In the genomic region with DNA sequence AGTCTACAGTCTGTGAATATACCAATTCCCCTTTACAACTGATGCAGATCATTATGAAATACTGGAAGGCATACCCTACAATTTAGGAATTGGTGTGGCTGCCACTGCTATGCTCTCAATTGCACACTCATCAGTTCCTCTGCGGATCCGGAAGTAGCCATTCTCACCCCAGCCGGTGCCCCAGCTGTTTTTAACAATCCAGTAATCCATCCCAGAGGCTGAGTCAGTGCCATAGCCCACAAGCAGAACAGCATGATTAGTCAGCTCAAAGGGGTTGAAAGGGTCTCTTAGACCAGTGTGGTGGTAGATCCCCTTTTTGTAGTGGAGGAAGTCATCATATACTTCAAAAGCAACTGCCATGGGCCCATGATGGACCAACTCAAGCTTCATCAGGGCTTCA, we compare ENCODE assay signal across 1 cellular context.
TF ChIP-seq lines count a peak whose summit lies in the region.

No MANE protein-coding gene starts in this region.

TF ChIP-seq in SK-N-SH treated with all-trans-retinoic acid at 6 μM for 48 hours, 23 proteins besides CTCF, POLR2A, EP300 and RAD21 (continued from another document):
- TF ChIP-seq, protein P1, sequence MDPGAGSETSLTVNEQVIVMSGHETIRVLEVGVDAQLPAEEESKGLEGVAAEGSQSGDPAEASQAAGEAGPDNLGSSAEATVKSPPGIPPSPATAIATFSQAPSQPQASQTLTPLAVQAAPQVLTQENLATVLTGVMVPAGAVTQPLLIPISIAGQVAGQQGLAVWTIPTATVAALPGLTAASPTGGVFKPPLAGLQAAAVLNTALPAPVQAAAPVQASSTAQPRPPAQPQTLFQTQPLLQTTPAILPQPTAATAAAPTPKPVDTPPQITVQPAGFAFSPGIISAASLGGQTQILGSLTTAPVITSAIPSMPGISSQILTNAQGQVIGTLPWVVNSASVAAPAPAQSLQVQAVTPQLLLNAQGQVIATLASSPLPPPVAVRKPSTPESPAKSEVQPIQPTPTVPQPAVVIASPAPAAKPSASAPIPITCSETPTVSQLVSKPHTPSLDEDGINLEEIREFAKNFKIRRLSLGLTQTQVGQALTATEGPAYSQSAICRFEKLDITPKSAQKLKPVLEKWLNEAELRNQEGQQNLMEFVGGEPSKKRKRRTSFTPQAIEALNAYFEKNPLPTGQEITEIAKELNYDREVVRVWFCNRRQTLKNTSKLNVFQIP (CRISPR knock-in tag; IDR thresholded peaks at IDR 0.05; ENCODE audit: borderline replicate concordance, low read depth) = no peak
- TF ChIP-seq SNAI2 (CRISPR knock-in tag; IDR thresholded peaks at IDR 0.05) = no peak
- no peak for TF ChIP-seq RARB (CRISPR knock-in tag; IDR thresholded peaks at IDR 0.05)
- TF ChIP-seq ARNTL (CRISPR knock-in tag; IDR thresholded peaks at IDR 0.05; ENCODE audit: borderline replicate concordance, low read depth) = no peak
- TF ChIP-seq, protein P2, sequence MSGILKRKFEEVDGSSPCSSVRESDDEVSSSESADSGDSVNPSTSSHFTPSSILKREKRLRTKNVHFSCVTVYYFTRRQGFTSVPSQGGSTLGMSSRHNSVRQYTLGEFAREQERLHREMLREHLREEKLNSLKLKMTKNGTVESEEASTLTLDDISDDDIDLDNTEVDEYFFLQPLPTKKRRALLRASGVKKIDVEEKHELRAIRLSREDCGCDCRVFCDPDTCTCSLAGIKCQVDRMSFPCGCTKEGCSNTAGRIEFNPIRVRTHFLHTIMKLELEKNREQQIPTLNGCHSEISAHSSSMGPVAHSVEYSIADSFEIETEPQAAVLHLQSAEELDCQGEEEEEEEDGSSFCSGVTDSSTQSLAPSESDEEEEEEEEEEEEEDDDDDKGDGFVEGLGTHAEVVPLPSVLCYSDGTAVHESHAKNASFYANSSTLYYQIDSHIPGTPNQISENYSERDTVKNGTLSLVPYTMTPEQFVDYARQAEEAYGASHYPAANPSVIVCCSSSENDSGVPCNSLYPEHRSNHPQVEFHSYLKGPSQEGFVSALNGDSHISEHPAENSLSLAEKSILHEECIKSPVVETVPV (CRISPR knock-in tag; IDR thresholded peaks at IDR 0.05) = no peak
- no peak for TF ChIP-seq ZNF70 (CRISPR knock-in tag; IDR thresholded peaks at IDR 0.05)
- TF ChIP-seq, protein P3, sequence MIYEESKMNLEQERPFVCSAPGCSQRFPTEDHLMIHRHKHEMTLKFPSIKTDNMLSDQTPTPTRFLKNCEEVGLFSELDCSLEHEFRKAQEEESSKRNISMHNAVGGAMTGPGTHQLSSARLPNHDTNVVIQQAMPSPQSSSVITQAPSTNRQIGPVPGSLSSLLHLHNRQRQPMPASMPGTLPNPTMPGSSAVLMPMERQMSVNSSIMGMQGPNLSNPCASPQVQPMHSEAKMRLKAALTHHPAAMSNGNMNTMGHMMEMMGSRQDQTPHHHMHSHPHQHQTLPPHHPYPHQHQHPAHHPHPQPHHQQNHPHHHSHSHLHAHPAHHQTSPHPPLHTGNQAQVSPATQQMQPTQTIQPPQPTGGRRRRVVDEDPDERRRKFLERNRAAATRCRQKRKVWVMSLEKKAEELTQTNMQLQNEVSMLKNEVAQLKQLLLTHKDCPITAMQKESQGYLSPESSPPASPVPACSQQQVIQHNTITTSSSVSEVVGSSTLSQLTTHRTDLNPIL (CRISPR knock-in tag; IDR thresholded peaks at IDR 0.05; ENCODE audit: low read depth) = no peak
- no peak for TF ChIP-seq BACH2 (CRISPR knock-in tag; IDR thresholded peaks at IDR 0.05; ENCODE audit: borderline replicate concordance)
- TF ChIP-seq ZC3H10 (CRISPR knock-in tag; IDR thresholded peaks at IDR 0.05) = no peak
- no peak for TF ChIP-seq ISL1 (CRISPR knock-in tag; IDR thresholded peaks at IDR 0.05)
- TF ChIP-seq ZFP3 (CRISPR knock-in tag; IDR thresholded peaks at IDR 0.05) = no peak
